In genomic region chr3:183428140-183429023, GRCh38 we compare ENCODE assay signal across 7 cellular contexts. TPM values are rescaled to one million over a fixed set of nuclear protein-coding genes. Genes with fewer than 3 reads are reported as not detected.
A peak's percentile ranks its signal among the peaks of the same experiment; 100 is the strongest.
DNase-seq lines count a peak whose midpoint lies in the region; ATAC-seq lines count a peak whose summit lies in the region.

Gene MCF2L2, minus strand, starts transcription at chr3:183428619. Its CDS starts 642 bp downstream, at chr3:183427977.

- no peaks in the 10 kb centered on the region for H3K9me3 ChIP-seq in mesodermal cell (ENCODE audit: control insufficient read depth, low read length)

- H3K4me1 Mint-ChIP-seq in effector memory CD8-positive, alpha-beta T cell (ENCODE audit: low read depth in 2 of 2): peaks cover 0 to 17% of the 10 kb centered on the region in 2 donors

- H3K36me3 Mint-ChIP-seq in effector memory CD8-positive, alpha-beta T cell (ENCODE audit: insufficient read depth): peaks cover 4% of the 10 kb centered on the region

- peak within 1 kb of the TSS in 1 of 2 donors; percentile 68 for H3K27ac Mint-ChIP-seq in effector memory CD8-positive, alpha-beta T cell

- H3K36me3 ChIP-seq in mesodermal cell (ENCODE audit: control insufficient read depth, insufficient read depth, low read length): no peaks in the 10 kb centered on the region

- no peaks in the 10 kb centered on the region for H3K4me1 ChIP-seq in mesodermal cell (ENCODE audit: control insufficient read depth, insufficient read depth, low read length, poor library complexity, severe bottlenecking)

- peak within 1 kb of the TSS; percentile 82 for H3K4me3 ChIP-seq in mesodermal cell (ENCODE audit: extremely low read depth, insufficient read depth, low read length, poor library complexity, severe bottlenecking)

- peak; percentile 81 for DNase-seq in NCI-H345 (lab: John Stamatoyannopoulos, UW)
- peak; percentile 88 for DNase-seq in activated CD8-positive, alpha-beta memory T cell treated with anti-CD3 and anti-CD28 coated beads for 24 hours
- peak; percentile 75 to 77 (median 75) for DNase-seq in effector memory CD8-positive, alpha-beta T cell
- DNase-seq in stimulated activated CD8-positive, alpha-beta memory T cell treated with anti-CD3 and anti-CD28 coated beads, Interleukin-15, amount 100 ng/mL, for 1 hour (ENCODE audit: low read depth): peak; percentile 27

- peak; percentile 75 for ATAC-seq in GM18511 (IDR thresholded peaks at IDR 0.05; ENCODE audit: unreplicated experiment)
- ATAC-seq in HG03025 (IDR thresholded peaks at IDR 0.05; ENCODE audit: low FRiP score, unreplicated experiment): peak; percentile 67
- peak; percentile 88 for ATAC-seq in effector memory CD8-positive, alpha-beta T cell (replicated peaks)

- peak within 1 kb of the TSS; percentile 71 to 88 for H3K4me3 Mint-ChIP-seq in effector memory CD8-positive, alpha-beta T cell

- no peaks in the 10 kb centered on the region for H3K27me3 Mint-ChIP-seq in effector memory CD8-positive, alpha-beta T cell

- H3K27ac ChIP-seq in mesodermal cell (ENCODE audit: low read depth, low read length, severe bottlenecking): no peak within 1 kb of the TSS

- no peaks in the 10 kb centered on the region for H3K9me3 Mint-ChIP-seq in effector memory CD8-positive, alpha-beta T cell

- 0 to 1% methylated on average over 87 to 90 of the region's 98 CpGs for WGBS in mesodermal cell (ENCODE audit: insufficient coverage in 2 of 2), 2 experiments

RNA-seq across cellular contexts. Expression of gene MCF2L2, which starts in this region (rescaled TPM):
- polyA plus RNA-seq in mesodermal cell (2013, experiment 1 of 2): 6.5 TPM
- polyA plus RNA-seq in mesodermal cell (2013, experiment 2 of 2): 5.0 TPM

Comparison
In these comparisons a context has a peak if more than half of its experiments do, and no peak if none do; other contexts are left out.
1. DNase-seq: peak in every context shown above with its lines; median percentile 88 in activated CD8-positive, alpha-beta memory T cell treated with anti-CD3 and anti-CD28 coated beads for 24 hours; 81 in NCI-H345; 75 in effector memory CD8-positive, alpha-beta T cell; 27 in stimulated activated CD8-positive, alpha-beta memory T cell treated with anti-CD3 and anti-CD28 coated beads, Interleukin-15, amount 100 ng/mL, for 1 hour.